In genomic region chr1:186605762-186606350, GRCh38 we compare ENCODE assay signal across 8 cellular contexts.
DNase-seq lines count a peak whose midpoint lies in the region; ATAC-seq, FAIRE-seq and TF ChIP-seq lines count a peak whose summit lies in the region.

No MANE protein-coding gene starts in this region.

- FAIRE-seq in small intestine (lab: Jason Lieb, UNC), result no peak

- H3K36me3 ChIP-seq in H7 (replicated peaks; ENCODE audit: control insufficient read depth, insufficient read depth, low read length) (no peaks in the 10 kb centered on the region), small intestine (ENCODE audit: control insufficient read depth in 2 of 2, insufficient read depth in 2 of 2, low read length in 2 of 2) (no peaks in the 10 kb centered on the region)

- H3K9me3 ChIP-seq in small intestine (ENCODE audit: control insufficient read depth, low read depth), result no peaks in the 10 kb centered on the region

- no peak for ATAC-seq in omental fat pad (ENCODE audit: low FRiP score)

- no peaks in the 10 kb centered on the region for H3K4me1 ChIP-seq in small intestine (ENCODE audit: control insufficient read depth in 2 of 2, insufficient read depth in 1 of 2, low read depth in 1 of 2, low read length in 1 of 2)

- H3K27me3 ChIP-seq in H7 (ENCODE audit: control insufficient read depth, insufficient read depth, low read length) (no peaks in the 10 kb centered on the region), small intestine (ENCODE audit: control insufficient read depth in 2 of 2, insufficient read depth in 2 of 2, low read length in 2 of 2) (no peaks in the 10 kb centered on the region)

- no peak for TF ChIP-seq POLR2A in NB4 (IDR thresholded peaks at IDR 0.05; ENCODE audit: extremely low read depth, insufficient read length)

- H3K4me3 ChIP-seq in H7 (ENCODE audit: insufficient read depth, low read depth, low read length) (no peak overlapping the region), NB4 (ENCODE audit: low read depth, low read length) (no peak overlapping the region), small intestine (ENCODE audit: low read depth in 1 of 2, low read length in 2 of 2) (peak overlapping the region in 1 of 2 donors; percentile 1)

- H3K27ac ChIP-seq in small intestine (ENCODE audit: low read depth in 1 of 2, low read length in 1 of 2), result no peak overlapping the region

- peak; percentile 23 for DNase-seq in activated T-cell treated with anti-CD3 and anti-CD28 coated beads, Interleukin-2, amount 50 U/mL, for 1 hour
- DNase-seq in activated T-cell treated with anti-CD3 and anti-CD28 coated beads for 4 hours (no peak), H7 (peak; percentile 63), NB4 (ENCODE audit: low read depth) (peak; percentile 58), globus pallidus (ENCODE audit: low spot score) (peak; percentile 5), small intestine (peak; percentile 40), omental fat pad (ENCODE audit: low spot score) (no peak)
- peak; percentile 16 to 32 for DNase-seq in activated CD4-positive, alpha-beta T cell treated with anti-CD3 and anti-CD28 coated beads, Interleukin-2, amount 50 U/mL, for 48 hours

- WGBS in small intestine, 3 donors, result 26 to 47% (median 35%) methylated on average over 4 of the region's 4 CpGs

- TF ChIP-seq CTCF in NB4 (IDR thresholded peaks at IDR 0.05; ENCODE audit: low read depth, low read length), result peak; percentile 74
- TF ChIP-seq CTCF in omental fat pad (IDR thresholded peaks at IDR 0.05), result no peak

Comparison
In these comparisons a context has a peak if more than half of its experiments do, and no peak if none do; other contexts are left out.
1. DNase-seq: peak in activated T-cell treated with anti-CD3 and anti-CD28 coated beads, Interleukin-2, amount 50 U/mL, for 1 hour (single experiment), H7 (single experiment), NB4 (single experiment), activated CD4-positive, alpha-beta T cell treated with anti-CD3 and anti-CD28 coated beads, Interleukin-2, amount 50 U/mL, for 48 hours (2 of 2), globus pallidus (single experiment) and small intestine (single experiment); none in activated T-cell treated with anti-CD3 and anti-CD28 coated beads for 4 hours (single experiment) and omental fat pad (single experiment).